8 cellular contexts compared by ENCODE assay signal in genomic region chrX:65601530-65602281, GRCh38.
DNase-seq lines count a peak whose midpoint lies in the region; ATAC-seq and TF ChIP-seq lines count a peak whose summit lies in the region.

No MANE protein-coding gene starts in this region.

- no peaks in the 10 kb centered on the region for H3K36me3 Mint-ChIP-seq in WTC11

- ATAC-seq in HG03354 (IDR thresholded peaks at IDR 0.05; ENCODE audit: poor library complexity, severe bottlenecking, unreplicated experiment) (peak; percentile 40), right lobe of liver (peak; percentile 95 to 100 (median 96)), WTC11 (no peak)

- DNase-seq in EH (ENCODE audit: low read depth), result peak; percentile 92
- DNase-seq in T-helper 22 cell (ENCODE audit: low read depth), result peak; percentile 37
- peak; percentile 53 for DNase-seq in central memory CD4-positive, alpha-beta T cell
- DNase-seq in right lobe of liver, result peak; percentile 82 to 85 (median 84)
- DNase-seq in substantia nigra (lab: John Stamatoyannopoulos, UW), result peak in 31 of 49 donors; percentile 0 to 50 (median 16)
- DNase-seq in WTC11 (ENCODE audit: low spot score), result no peak
- DNase-seq in DMS79 (lab: John Stamatoyannopoulos, UW), result no peak

- no peak overlapping the region for H3K27ac Mint-ChIP-seq in WTC11

- no peaks in the 10 kb centered on the region for H3K4me1 Mint-ChIP-seq in WTC11

- no peaks in the 10 kb centered on the region for H3K36me3 ChIP-seq in right lobe of liver

- CTCF ChIA-PET in WTC11 (lab: Charles Lee), result interaction anchor here (1.0 kb wide), 1 partner anchor 20 kb away, joined by 4 read pairs; no protein-coding TSS in a partner anchor

- H3K27ac ChIP-seq in right lobe of liver (peak overlapping the region; percentile 76 to 89 (median 87)), substantia nigra (ENCODE audit: low read depth, low read length, poor library complexity, severe bottlenecking) (peak overlapping the region; percentile 51)

- POLR2A ChIA-PET in WTC11 (lab: Charles Lee), result no interaction called here

- TF ChIP-seq CTCF in right lobe of liver (IDR thresholded peaks at IDR 0.05) (peak in 2 of 4 donors; percentile 1 to 52), WTC11 (IDR thresholded peaks at IDR 0.05) (no peak)

- H3K27me3 Mint-ChIP-seq in WTC11 (ENCODE audit: low read depth), result peaks cover 11% of the 10 kb centered on the region

- H3K4me3 Mint-ChIP-seq in WTC11, result no peak overlapping the region

- no peaks in the 10 kb centered on the region for H3K9me3 Mint-ChIP-seq in WTC11

- peak; percentile 27 for TF ChIP-seq POLR2A in right lobe of liver (IDR thresholded peaks at IDR 0.05)

- WGBS in right lobe of liver (ENCODE audit: insufficient coverage, low coverage, low lambda C conversion rate, missing lambda C conversion rate), result 17% methylated on average over 1 of the region's 3 CpGs

- H3K4me1 ChIP-seq in right lobe of liver, result no peaks in the 10 kb centered on the region

- H3K27me3 ChIP-seq in right lobe of liver, result no peaks in the 10 kb centered on the region

- H3K4me3 ChIP-seq in right lobe of liver, result no peak overlapping the region

- H3K9me3 ChIP-seq in right lobe of liver, result no peaks in the 10 kb centered on the region

- intact Hi-C loops in right lobe of liver (cut with DNase I), result no loop called here

TF ChIP-seq in WTC11, 78 proteins besides CTCF, POLR2A, EP300 and RAD21:
- TF ChIP-seq PRRX2 (CRISPR knock-in tag; IDR thresholded peaks at IDR 0.05) (no peak), ZNF263 (CRISPR knock-in tag; IDR thresholded peaks at IDR 0.05; ENCODE audit: low read depth) (no peak), SP1 (CRISPR knock-in tag; conservative IDR thresholded peaks at IDR 0.05) (no peak), RORB (CRISPR knock-in tag; IDR thresholded peaks at IDR 0.05) (no peak), KAT7 (CRISPR knock-in tag; IDR thresholded peaks at IDR 0.05; ENCODE audit: borderline replicate concordance) (no peak)
TF ChIP-seq in WTC11: peak in this region for 0.

Comparison
In these comparisons a context has a peak if more than half of its experiments do, and no peak if none do; other contexts are left out.
1. DNase-seq: peak in EH (single experiment), T-helper 22 cell (single experiment), central memory CD4-positive, alpha-beta T cell (single experiment), right lobe of liver (3 of 3) and substantia nigra (31 of 49); none in WTC11 (single experiment) and DMS79 (single experiment).